In the genomic region with DNA sequence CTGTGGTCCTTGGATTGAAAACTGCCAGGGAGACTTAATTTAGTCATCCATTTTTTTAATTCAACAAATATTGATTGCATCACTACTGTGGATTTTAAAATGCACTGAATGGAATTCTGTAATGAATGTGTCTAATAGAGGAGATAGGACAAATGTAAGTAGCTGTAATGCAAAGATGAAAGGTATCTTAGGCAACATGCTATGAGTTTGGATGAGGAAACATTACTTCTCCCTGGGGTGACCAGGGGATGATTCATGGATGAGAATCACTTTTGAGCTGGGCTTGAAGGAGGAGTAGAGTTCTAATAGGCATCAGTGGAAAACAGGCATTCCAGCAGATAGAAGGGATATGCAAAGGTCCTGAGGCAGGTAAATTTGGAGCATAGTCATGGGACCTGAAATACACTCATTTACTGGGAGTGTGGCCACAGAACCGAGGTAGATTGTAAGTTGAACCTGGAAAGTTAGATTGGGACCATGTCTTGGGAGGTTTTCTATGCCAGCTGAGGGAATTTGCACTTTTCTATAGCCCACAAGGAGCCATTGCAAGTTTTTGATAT, we compare ENCODE assay signal across 2 cellular contexts.
TF ChIP-seq lines count a peak whose summit lies in the region.

No MANE protein-coding gene starts in this region.

TF ChIP-seq in H1, 55 proteins besides CTCF, POLR2A, EP300 and RAD21:
- TF ChIP-seq KDM1A (IDR thresholded peaks at IDR 0.05; ENCODE audit: borderline replicate concordance, low read length) (peak; percentile 85), FOSL1 (IDR thresholded peaks at IDR 0.05; ENCODE audit: insufficient read depth, low read depth, low read length) (no peak), SIRT6 (IDR thresholded peaks at IDR 0.05; ENCODE audit: low read length) (no peak), EZH2 (IDR thresholded peaks at IDR 0.05; ENCODE audit: low read depth, low read length, severe bottlenecking) (no peak), CEBPB (IDR thresholded peaks at IDR 0.05; ENCODE audit: low read depth, low read length) (no peak), CHD2 (IDR thresholded peaks at IDR 0.05; ENCODE audit: low read length) (no peak)
- TF ChIP-seq, protein P1, sequence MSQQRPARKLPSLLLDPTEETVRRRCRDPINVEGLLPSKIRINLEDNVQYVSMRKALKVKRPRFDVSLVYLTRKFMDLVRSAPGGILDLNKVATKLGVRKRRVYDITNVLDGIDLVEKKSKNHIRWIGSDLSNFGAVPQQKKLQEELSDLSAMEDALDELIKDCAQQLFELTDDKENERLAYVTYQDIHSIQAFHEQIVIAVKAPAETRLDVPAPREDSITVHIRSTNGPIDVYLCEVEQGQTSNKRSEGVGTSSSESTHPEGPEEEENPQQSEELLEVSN (IDR thresholded peaks at IDR 0.05), result no peak

TF ChIP-seq in WTC11, 78 proteins besides CTCF, POLR2A, EP300 and RAD21:
- TF ChIP-seq, protein P2, sequence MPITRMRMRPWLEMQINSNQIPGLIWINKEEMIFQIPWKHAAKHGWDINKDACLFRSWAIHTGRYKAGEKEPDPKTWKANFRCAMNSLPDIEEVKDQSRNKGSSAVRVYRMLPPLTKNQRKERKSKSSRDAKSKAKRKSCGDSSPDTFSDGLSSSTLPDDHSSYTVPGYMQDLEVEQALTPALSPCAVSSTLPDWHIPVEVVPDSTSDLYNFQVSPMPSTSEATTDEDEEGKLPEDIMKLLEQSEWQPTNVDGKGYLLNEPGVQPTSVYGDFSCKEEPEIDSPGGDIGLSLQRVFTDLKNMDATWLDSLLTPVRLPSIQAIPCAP (CRISPR knock-in tag; IDR thresholded peaks at IDR 0.05), result no peak
- TF ChIP-seq ESRRA (CRISPR knock-in tag; IDR thresholded peaks at IDR 0.05; ENCODE audit: borderline replicate concordance), result no peak
